25 cellular contexts compared by ENCODE assay signal in genomic region chr3:184764176-184764575, GRCh38.
"Had no signal": no experiment of that assay in that cellular context is flagged by ENCODE, and none has a peak within 500 bp of the region (broad histone marks: within the 10 kb centered on the region; RNA-seq: fewer than 3 reads in every experiment).

No MANE protein-coding gene starts in this region.

- H3K36me3 ChIP-seq: left lung, lower lobe of right lung, ovary, prostate gland, suprapubic skin, thoracic aorta, tibial artery, upper lobe of right lung had no signal

- FAIRE-seq: islet of Langerhans, urothelium cell line had no signal

- ATAC-seq: left cardiac atrium; left lung; lower lobe of right lung; naive thymus-derived CD4-positive, alpha-beta T cell; natural killer cell treated with Interleukin-12 subunit alpha and Interleukin-12 subunit beta and Interleukin-15 and Interleukin-18, amount 100 ng/mL, for 72 hours; right cardiac atrium; sciatic nerve; stimulated activated effector memory CD8-positive, alpha-beta T cell treated with anti-CD3 and anti-CD28 coated beads, Interleukin-12 subunit alpha, Interleukin-12 subunit beta, amount 100 ng/mL, for 72 hours; upper lobe of right lung had no signal

- H3K27me3 ChIP-seq: ovary had no signal

- DNase-seq: hippocampal formation; immature natural killer cell; kidney glomerular epithelial cell; left cardiac atrium; left lung; lower lobe of right lung; midbrain; mucosa of descending colon; naive thymus-derived CD4-positive, alpha-beta T cell; ovary; retina; stimulated activated CD4-positive, alpha-beta T cell treated with anti-CD3 and anti-CD28 coated beads, Interleukin-4, amount 100 ng/mL, for 24 hours; stimulated activated naive CD4-positive, alpha-beta T cell; upper lobe of right lung had no signal

- H3K4me3 ChIP-seq: left lung, lower lobe of right lung, mucosa of descending colon, ovary, prostate gland, skin epidermis, suprapubic skin, thoracic aorta, tibial artery, upper lobe of right lung had no signal

- H3K27ac ChIP-seq: left lung, lower lobe of right lung, ovary, prostate gland, suprapubic skin, thoracic aorta, tibial artery, upper lobe of right lung had no signal

- H3K9me3 ChIP-seq: left lung, lower lobe of right lung, mucosa of descending colon, ovary, prostate gland, suprapubic skin, thoracic aorta, tibial artery, upper lobe of right lung had no signal

- H3K4me1 ChIP-seq: lower lobe of right lung, prostate gland, upper lobe of right lung had no signal
